In the genomic region with DNA sequence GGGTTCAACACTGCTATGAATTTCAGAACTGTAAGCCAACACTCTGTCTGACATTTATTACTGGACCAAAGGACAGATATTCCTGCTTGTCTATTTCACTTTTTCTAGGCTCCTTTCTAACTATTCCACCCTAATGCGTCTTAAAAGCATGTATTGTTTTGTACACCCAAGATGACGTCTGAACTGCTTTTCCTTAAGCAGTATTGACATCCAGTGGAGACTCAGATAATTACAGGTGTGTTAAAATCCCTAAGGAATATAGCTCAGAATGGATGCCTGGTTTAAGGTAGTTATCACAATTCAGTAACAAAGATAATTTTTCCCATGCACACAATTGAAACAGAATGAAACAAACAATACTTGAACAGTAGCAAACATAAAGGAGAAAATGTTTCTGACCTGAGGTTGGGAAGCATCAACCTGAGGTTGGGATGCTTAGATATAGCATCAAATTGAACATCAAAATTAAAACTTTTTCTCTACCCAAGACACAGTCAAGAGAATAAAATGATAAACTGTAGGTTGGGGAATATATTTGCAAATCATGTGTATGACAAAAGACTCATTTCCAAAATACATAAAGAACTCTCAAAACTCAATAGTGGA, we compare ENCODE assay signal across 8 cellular contexts.
DNase-seq lines count a peak whose midpoint lies in the region; ATAC-seq, FAIRE-seq and TF ChIP-seq lines count a peak whose summit lies in the region.

No MANE protein-coding gene starts in this region.

- FAIRE-seq in pancreas (lab: Jason Lieb, UNC), result no peak

- H3K4me1 Mint-ChIP-seq in activated T-cell treated with anti-CD3 and anti-CD28 coated beads, Interleukin-2, amount 50 U/mL, for 4 hours (ENCODE audit: low read depth), result no peaks in the 10 kb centered on the region
- no peaks in the 10 kb centered on the region for H3K4me1 Mint-ChIP-seq in activated naive CD4-positive, alpha-beta T cell treated with anti-CD3 and anti-CD28 coated beads, Interleukin-2, amount 10 ng/mL, durations not matched to agents 7 days and 5 days

- H3K36me3 Mint-ChIP-seq in activated T-cell treated with anti-CD3 and anti-CD28 coated beads, Interleukin-2, amount 50 U/mL, for 4 hours (ENCODE audit: insufficient read depth), result no peaks in the 10 kb centered on the region
- H3K36me3 Mint-ChIP-seq in activated naive CD4-positive, alpha-beta T cell treated with anti-CD3 and anti-CD28 coated beads, Interleukin-2, amount 10 ng/mL, durations not matched to agents 7 days and 5 days, result no peaks in the 10 kb centered on the region

- CTCF ChIA-PET in activated naive CD4-positive, alpha-beta T cell treated with anti-CD3 and anti-CD28 coated beads, Interleukin-2, amount 10 ng/mL, durations not matched to agents 7 days and 5 days (lab: Charles Lee), result no interaction called here

- H3K4me3 Mint-ChIP-seq in activated T-cell treated with anti-CD3 and anti-CD28 coated beads, Interleukin-2, amount 50 U/mL, for 4 hours, result no peak overlapping the region
- no peak overlapping the region for H3K4me3 Mint-ChIP-seq in activated naive CD4-positive, alpha-beta T cell treated with anti-CD3 and anti-CD28 coated beads, Interleukin-2, amount 10 ng/mL, durations not matched to agents 7 days and 5 days

- TF ChIP-seq POLR2A in esophagus squamous epithelium (IDR thresholded peaks at IDR 0.05), result no peak

- in situ Hi-C loops in G401 (cut with HindIII; ENCODE audit: low sequenced_read_pairs), result no loop called here

- peak; percentile 79 for DNase-seq in G401 (ENCODE audit: low spot score)
- peak; percentile 53 for DNase-seq in NCI-H774 (lab: John Stamatoyannopoulos, UW)
- no peak for DNase-seq in esophagus squamous epithelium (lab: John Stamatoyannopoulos, UW)
- no peak for DNase-seq in pancreas
- DNase-seq in activated T-cell treated with anti-CD3 and anti-CD28 coated beads, Interleukin-2, amount 50 U/mL, for 4 hours, result no peak
- no peak for DNase-seq in activated naive CD4-positive, alpha-beta T cell treated with anti-CD3 and anti-CD28 coated beads, Interleukin-2, amount 10 ng/mL, durations not matched to agents 7 days and 5 days
- DNase-seq in substantia nigra (lab: John Stamatoyannopoulos, UW), result no peak

- WGBS in esophagus squamous epithelium, 2 donors, result 4 to 19% methylated on average over 2 of the region's 2 CpGs
- WGBS in pancreas, 2 donors, result 6 to 7% methylated on average over 2 of the region's 2 CpGs

- no peaks in the 10 kb centered on the region for H3K27me3 Mint-ChIP-seq in activated T-cell treated with anti-CD3 and anti-CD28 coated beads, Interleukin-2, amount 50 U/mL, for 4 hours (ENCODE audit: low read depth)
- H3K27me3 Mint-ChIP-seq in activated naive CD4-positive, alpha-beta T cell treated with anti-CD3 and anti-CD28 coated beads, Interleukin-2, amount 10 ng/mL, durations not matched to agents 7 days and 5 days, result no peaks in the 10 kb centered on the region

- H3K27ac Mint-ChIP-seq in activated naive CD4-positive, alpha-beta T cell treated with anti-CD3 and anti-CD28 coated beads, Interleukin-2, amount 10 ng/mL, durations not matched to agents 7 days and 5 days, result no peak overlapping the region

- TF ChIP-seq CTCF in esophagus squamous epithelium (IDR thresholded peaks at IDR 0.05) (peak in 4 of 6 experiments; percentile 13 to 36 (median 16)), pancreas (IDR thresholded peaks at IDR 0.05) (no peak)

- H3K36me3 ChIP-seq in esophagus squamous epithelium (no peaks in the 10 kb centered on the region), pancreas (no peaks in the 10 kb centered on the region)

- no peak overlapping the region for H3K4me3 ChIP-seq in esophagus squamous epithelium
- no peak overlapping the region for H3K4me3 ChIP-seq in pancreas

- ATAC-seq in pancreas, result peak in 3 of 4 donors; percentile 69 to 74 (median 73)
- ATAC-seq in HG03280 (IDR thresholded peaks at IDR 0.05; ENCODE audit: unreplicated experiment), result no peak
- no peak for ATAC-seq in activated T-cell treated with anti-CD3 and anti-CD28 coated beads, Interleukin-2, amount 50 U/mL, for 4 hours

- no peaks in the 10 kb centered on the region for H3K4me1 ChIP-seq in esophagus squamous epithelium
- H3K4me1 ChIP-seq in pancreas, result no peaks in the 10 kb centered on the region

- H3K27me3 ChIP-seq in esophagus squamous epithelium, result no peaks in the 10 kb centered on the region
- no peaks in the 10 kb centered on the region for H3K27me3 ChIP-seq in pancreas

- no peaks in the 10 kb centered on the region for H3K9me3 ChIP-seq in esophagus squamous epithelium
- H3K9me3 ChIP-seq in pancreas, result no peaks in the 10 kb centered on the region

- H3K27ac ChIP-seq in esophagus squamous epithelium, result no peak overlapping the region
- H3K27ac ChIP-seq in pancreas, result no peak overlapping the region
- H3K27ac ChIP-seq in substantia nigra (ENCODE audit: low read depth, low read length, poor library complexity, severe bottlenecking), result no peak overlapping the region

- intact Hi-C loops in esophagus squamous epithelium (cut with DNase I), result no loop called here
- intact Hi-C loops in pancreas (cut with DNase I), result no loop called here

- H3K9me3 Mint-ChIP-seq in activated T-cell treated with anti-CD3 and anti-CD28 coated beads, Interleukin-2, amount 50 U/mL, for 4 hours, result peaks cover 4% of the 10 kb centered on the region
- H3K9me3 Mint-ChIP-seq in activated naive CD4-positive, alpha-beta T cell treated with anti-CD3 and anti-CD28 coated beads, Interleukin-2, amount 10 ng/mL, durations not matched to agents 7 days and 5 days, result peaks cover 2% of the 10 kb centered on the region

Comparison
In these comparisons a context has a peak if more than half of its experiments do, and no peak if none do; other contexts are left out.
1. DNase-seq: peak in G401 (single experiment) and NCI-H774 (single experiment); none in esophagus squamous epithelium (single experiment), pancreas (0 of 6), activated T-cell treated with anti-CD3 and anti-CD28 coated beads, Interleukin-2, amount 50 U/mL, for 4 hours (single experiment), activated naive CD4-positive, alpha-beta T cell treated with anti-CD3 and anti-CD28 coated beads, Interleukin-2, amount 10 ng/mL, durations not matched to agents 7 days and 5 days (single experiment) and substantia nigra (0 of 49).
2. CTCF ChIP-seq: peak in esophagus squamous epithelium (4 of 6); none in pancreas (0 of 4).
3. ATAC-seq: peak in pancreas (3 of 4); none in HG03280 (single experiment) and activated T-cell treated with anti-CD3 and anti-CD28 coated beads, Interleukin-2, amount 50 U/mL, for 4 hours (0 of 2).